9 cellular contexts compared by ENCODE assay signal in the genomic region with DNA sequence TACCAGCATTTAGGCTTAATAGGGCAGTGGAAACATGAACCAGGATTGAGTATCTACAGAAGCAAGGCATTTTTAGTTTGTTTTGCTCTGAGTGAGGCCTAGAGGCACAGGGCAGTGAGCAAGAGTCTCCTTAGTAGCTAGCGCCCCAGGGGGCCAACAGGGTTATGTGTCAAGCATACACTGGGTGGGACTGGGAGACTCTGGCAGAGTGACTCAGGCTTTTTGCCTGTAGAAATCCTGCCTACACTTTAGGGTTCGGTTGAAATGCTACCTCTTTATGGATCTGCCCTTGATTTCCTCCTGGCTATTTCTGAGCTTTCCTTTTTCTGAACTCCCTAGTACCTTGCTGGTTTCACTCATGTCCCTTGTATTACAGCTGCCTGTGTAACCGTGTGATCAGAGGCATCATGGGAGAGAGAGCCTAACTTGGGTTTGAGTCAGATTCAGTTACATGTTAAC.
A peak's percentile ranks its signal among the peaks of the same experiment; 100 is the strongest.
DNase-seq lines count a peak whose midpoint lies in the region; ATAC-seq, FAIRE-seq and TF ChIP-seq lines count a peak whose summit lies in the region.
"Had no signal": no experiment of that assay in that cellular context is flagged by ENCODE, and none has a peak within 500 bp of the region (broad histone marks: within the 10 kb centered on the region; RNA-seq: fewer than 3 reads in every experiment).

No MANE protein-coding gene starts in this region.

- TF ChIP-seq POLR2A in GM12891 (IDR thresholded peaks at IDR 0.05; ENCODE audit: low read depth, low read length): no peak

- no peaks in the 10 kb centered on the region for H3K27me3 ChIP-seq in SJCRH30
- no peaks in the 10 kb centered on the region for H3K27me3 ChIP-seq in smooth muscle cell (ENCODE audit: low read depth)

- intact Hi-C loops in Right ventricle myocardium superior (cut with DNase I): loop anchor here (5.0 to 10.0 kb wide), 5 partner anchors 78 to 818 kb away; a partner anchor contains a TSS

- peaks cover 39% of the 10 kb centered on the region for H3F3A ChIP-seq in smooth muscle cell (ENCODE audit: low read depth)

- no peaks in the 10 kb centered on the region for H4K20me1 ChIP-seq in smooth muscle cell (ENCODE audit: low read depth)

- no peak overlapping the region for H2AFZ ChIP-seq in smooth muscle cell (ENCODE audit: low read depth)

- H3K36me3 ChIP-seq in SJCRH30: peaks cover 9% of the 10 kb centered on the region
- peaks cover 13% of the 10 kb centered on the region for H3K36me3 ChIP-seq in smooth muscle cell (ENCODE audit: low read depth)

- no peaks in the 10 kb centered on the region for H3K79me2 ChIP-seq in smooth muscle cell (ENCODE audit: low read depth)

- FAIRE-seq in GM12891 (lab: Jason Lieb, UNC): no peak
- FAIRE-seq: A204.1 had no signal

- peak overlapping the region; percentile 50 for H3K9ac ChIP-seq in smooth muscle cell (ENCODE audit: low read depth)

- H3K4me1 ChIP-seq in SJCRH30 (no peaks in the 10 kb centered on the region), smooth muscle cell (ENCODE audit: low read depth) (peaks cover 13% of the 10 kb centered on the region)

- DNase-seq in DMS53 (lab: John Stamatoyannopoulos, UW): peak; percentile 6
- DNase-seq in DMS53 treated with DMSO at 0.1 percent for 48 hours (lab: John Stamatoyannopoulos, UW; ENCODE audit: unreplicated experiment): no peak
- DNase-seq in SJCRH30: peak; percentile 42 to 47
- DNase-seq in Right ventricle myocardium superior: peak; percentile 69
- DNase-seq in smooth muscle cell (lab: John Stamatoyannopoulos, UW; ENCODE audit: unreplicated experiment): no peak
- DNase-seq in NCI-H2081 (lab: John Stamatoyannopoulos, UW): no peak
- DNase-seq in NCI-H1092 treated with DMSO at 0.1 percent for 48 hours (lab: John Stamatoyannopoulos, UW): no peak
- no peak for DNase-seq in GM12891 (ENCODE audit: insufficient read length, low spot score)

- peak; percentile 58 for ATAC-seq in Right ventricle myocardium superior (ENCODE audit: poor library complexity)

- peak; percentile 34 for TF ChIP-seq CTCF in smooth muscle cell (IDR thresholded peaks at IDR 0.05; ENCODE audit: borderline replicate concordance, insufficient read depth, poor library complexity, severe bottlenecking)

- 21% methylated on average over 3 of the region's 3 CpGs for WGBS in smooth muscle cell (ENCODE audit: low lambda C conversion rate)

- peak overlapping the region; percentile 60 for H3K4me2 ChIP-seq in smooth muscle cell

- no peaks in the 10 kb centered on the region for H3K9me3 ChIP-seq in SJCRH30 (replicated peaks)
- no peaks in the 10 kb centered on the region for H3K9me3 ChIP-seq in smooth muscle cell (replicated peaks; ENCODE audit: low read depth)

- no peak overlapping the region for H3K4me3 ChIP-seq in SJCRH30
- H3K4me3 ChIP-seq in smooth muscle cell: no peak overlapping the region

- H3K27ac ChIP-seq in SJCRH30: no peak overlapping the region
- peak overlapping the region; percentile 88 for H3K27ac ChIP-seq in smooth muscle cell (ENCODE audit: low read depth)

TF ChIP-seq in GM12891, 5 proteins besides CTCF, POLR2A, EP300 and RAD21:
- TF ChIP-seq TAF1 (IDR thresholded peaks at IDR 0.05; ENCODE audit: low read depth, low read length): no peak
- TF ChIP-seq SPI1 (IDR thresholded peaks at IDR 0.05; ENCODE audit: low read depth, low read length): no peak
- no peak for TF ChIP-seq PAX5 (IDR thresholded peaks at IDR 0.05; ENCODE audit: insufficient read depth, low read length, severe bottlenecking)
- no peak for TF ChIP-seq POLR2AphosphoS5 (IDR thresholded peaks at IDR 0.05; ENCODE audit: low read depth, low read length)
- TF ChIP-seq POU2F2 (IDR thresholded peaks at IDR 0.05; ENCODE audit: low read depth, low read length): no peak

Comparison
In these comparisons a context has a peak if more than half of its experiments do, and no peak if none do; other contexts are left out.
1. DNase-seq: peak in DMS53 (single experiment), SJCRH30 (2 of 2) and Right ventricle myocardium superior (single experiment); none in DMS53 treated with DMSO at 0.1 percent for 48 hours (single experiment), smooth muscle cell (single experiment), NCI-H2081 (0 of 2), NCI-H1092 treated with DMSO at 0.1 percent for 48 hours (single experiment) and GM12891 (single experiment).